In the genomic region with DNA sequence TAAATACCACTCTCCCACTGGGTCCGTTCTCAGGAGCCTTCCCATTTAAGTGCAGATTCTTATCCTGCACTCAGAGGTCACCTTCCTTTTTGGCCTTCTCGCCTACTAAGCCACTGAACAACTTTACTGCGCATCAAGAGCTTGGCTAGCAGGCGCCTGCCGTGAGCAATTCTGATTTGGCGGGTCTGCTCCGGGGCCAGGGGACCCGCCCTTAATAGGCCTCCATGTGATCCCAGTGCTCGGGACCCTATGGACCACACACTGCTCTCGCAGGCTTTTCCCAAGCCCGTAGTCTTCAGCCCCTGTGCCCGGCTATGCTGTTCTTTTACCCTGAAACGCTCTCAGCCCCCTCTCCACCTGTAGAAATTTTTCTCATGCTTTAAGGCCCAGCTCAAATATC, we compare ENCODE assay signal across 26 cellular contexts. TPM values are rescaled to one million over a fixed set of nuclear protein-coding genes. Genes with fewer than 3 reads are reported as not detected.
DNase-seq lines count a peak whose midpoint lies in the region; ATAC-seq and TF ChIP-seq lines count a peak whose summit lies in the region.
"Had no signal": no experiment of that assay in that cellular context is flagged by ENCODE, and none has a peak within 500 bp of the region (broad histone marks: within the 10 kb centered on the region; RNA-seq: fewer than 3 reads in every experiment).

No MANE protein-coding gene starts in this region.

- no peaks in the 10 kb centered on the region for H3K9me3 ChIP-seq in ES-I3 (ENCODE audit: control insufficient read depth, insufficient read depth, low read length)
- H3K9me3 ChIP-seq in iPS-18a (ENCODE audit: control insufficient read depth, low read depth, low read length), result no peaks in the 10 kb centered on the region
- no peaks in the 10 kb centered on the region for H3K9me3 ChIP-seq in neural progenitor cell (ENCODE audit: low read depth)
- H3K9me3 ChIP-seq: ascending aorta, vagina had no signal

- peaks cover 12% of the 10 kb centered on the region for H3K4me1 Mint-ChIP-seq in neural progenitor cell

- DNase-seq in NCI-H2227 (lab: John Stamatoyannopoulos, UW; ENCODE audit: unreplicated experiment) (peak; percentile 31), neural progenitor cell (ENCODE audit: low spot score) (peak; percentile 77), DMS 273 treated with DMSO at 0.1 percent for 48 hours (lab: John Stamatoyannopoulos, UW) (no peak), NCI-H1417 (lab: John Stamatoyannopoulos, UW) (no peak)
- DNase-seq in activated naive CD4-positive, alpha-beta T cell treated with anti-CD3 and anti-CD28 coated beads, Interleukin-2, amount 50 U/mL, for 72 hours (ENCODE audit: low spot score in 2 of 2), result no peak
- DNase-seq: activated CD4-positive, alpha-beta T cell treated with anti-CD3 and anti-CD28 coated beads, Interleukin-2, amount 10 ng/mL, durations not matched to agents 24 days and 14 days; activated CD8-positive, alpha-beta memory T cell treated with anti-CD3 and anti-CD28 coated beads, Interleukin-2, amount 10 ng/mL, durations not matched to agents 7 days and 5 days; C1 segment of cervical spinal cord; cerebellar nuclear complex; foreskin keratinocyte; hippocampal formation; Karpas-422; left cardiac atrium; NCI-H1694 treated with DMSO at 0.1 percent for 48 hours; PC-3; SHP77 treated with DMSO at 0.1 percent for 48 hours had no signal

- H3K27ac ChIP-seq in iPS-18a (ENCODE audit: low read length) (no peak overlapping the region), neural progenitor cell (no peak overlapping the region)
- H3K27ac ChIP-seq: ascending aorta, foreskin keratinocyte, vagina had no signal

- H3K36me3 ChIP-seq in ES-I3 (ENCODE audit: insufficient read depth, low read length) (no peaks in the 10 kb centered on the region), iPS-18a (ENCODE audit: control insufficient read depth, low read depth, low read length) (no peaks in the 10 kb centered on the region), neural progenitor cell (no peaks in the 10 kb centered on the region)
- H3K36me3 ChIP-seq: ascending aorta, vagina had no signal

- peaks cover 98% of the 10 kb centered on the region for H3K79me2 ChIP-seq in neural progenitor cell (ENCODE audit: low read depth)

- H3K36me3 Mint-ChIP-seq in neural progenitor cell, result peaks cover 10% of the 10 kb centered on the region
- H3K36me3 Mint-ChIP-seq in activated naive CD4-positive, alpha-beta T cell treated with anti-CD3 and anti-CD28 coated beads, Interleukin-2, amount 50 U/mL, for 72 hours, result no peaks in the 10 kb centered on the region
- H3K36me3 Mint-ChIP-seq: activated CD8-positive, alpha-beta memory T cell treated with anti-CD3 and anti-CD28 coated beads, Interleukin-2, amount 10 ng/mL, durations not matched to agents 7 days and 5 days; stimulated activated effector memory CD8-positive, alpha-beta T cell treated with anti-CD3 and anti-CD28 coated beads, Interleukin-12 subunit alpha, Interleukin-12 subunit beta, amount 100 ng/mL, for 72 hours had no signal

- TF ChIP-seq CTCF in neural progenitor cell (IDR thresholded peaks at IDR 0.05), result no peak

- H3F3A ChIP-seq in neural progenitor cell (ENCODE audit: low read depth), result peaks cover 24% of the 10 kb centered on the region

- H3K4me1 ChIP-seq in ES-I3 (ENCODE audit: insufficient read depth, low read length) (peaks cover 39% of the 10 kb centered on the region), iPS-18a (ENCODE audit: control insufficient read depth, low read depth, low read length) (peaks cover 40% of the 10 kb centered on the region), neural progenitor cell (peaks cover 32% of the 10 kb centered on the region)
- H3K4me1 ChIP-seq: ascending aorta, foreskin keratinocyte had no signal

- H3K9ac ChIP-seq in ES-I3 (ENCODE audit: low read depth, low read length) (peak overlapping the region; percentile 56; the same call in 1 of the 2 replicates), iPS-18a (ENCODE audit: low read length) (peak overlapping the region; percentile 16), neural progenitor cell (no peak overlapping the region)

- H3K4me3 Mint-ChIP-seq in neural progenitor cell, result no peak overlapping the region
- H3K4me3 Mint-ChIP-seq: activated CD4-positive, alpha-beta T cell treated with anti-CD3 and anti-CD28 coated beads, Interleukin-2, amount 10 ng/mL, durations not matched to agents 24 days and 14 days; activated CD8-positive, alpha-beta memory T cell treated with anti-CD3 and anti-CD28 coated beads, Interleukin-2, amount 10 ng/mL, durations not matched to agents 7 days and 5 days; activated naive CD4-positive, alpha-beta T cell treated with anti-CD3 and anti-CD28 coated beads, Interleukin-2, amount 50 U/mL, for 24 hours; activated T-helper 1 cell treated with anti-CD3 and anti-CD28 coated beads, Interleukin-12 subunit alpha, Interleukin-12 subunit beta, Interleukin-2, Interleukin-4 antibody, amounts not matched to agents 30 ng/mL and 10 ng/mL and 1 ng/mL, durations not matched to agents 14 hours and 24 hours and 36 hours; nephron; stimulated activated effector memory CD8-positive, alpha-beta T cell treated with anti-CD3 and anti-CD28 coated beads, Interleukin-12 subunit alpha, Interleukin-12 subunit beta, amount 100 ng/mL, for 72 hours had no signal

- no peak overlapping the region for H2AFZ ChIP-seq in neural progenitor cell (replicated peaks)

- H3K4me3 ChIP-seq in iPS-18a (ENCODE audit: low read length), result peak overlapping the region; percentile 55
- peak overlapping the region; percentile 30 for H3K4me3 ChIP-seq in neural progenitor cell
- H3K4me3 ChIP-seq: ascending aorta, vagina had no signal

- peak overlapping the region; percentile 69 for H3K4me2 ChIP-seq in neural progenitor cell

- H3K27ac Mint-ChIP-seq in neural progenitor cell, result no peak overlapping the region
- H3K27ac Mint-ChIP-seq in activated naive CD4-positive, alpha-beta T cell treated with anti-CD3 and anti-CD28 coated beads, Interleukin-2, amount 50 U/mL, for 72 hours, result no peak overlapping the region
- H3K27ac Mint-ChIP-seq: activated CD4-positive, alpha-beta T cell treated with anti-CD3 and anti-CD28 coated beads, Interleukin-2, amount 10 ng/mL, durations not matched to agents 24 days and 14 days; activated CD8-positive, alpha-beta memory T cell treated with anti-CD3 and anti-CD28 coated beads, Interleukin-2, amount 10 ng/mL, durations not matched to agents 7 days and 5 days; activated naive CD4-positive, alpha-beta T cell treated with anti-CD3 and anti-CD28 coated beads, Interleukin-2, amount 50 U/mL, for 24 hours; activated T-helper 1 cell treated with anti-CD3 and anti-CD28 coated beads, Interleukin-12 subunit alpha, Interleukin-12 subunit beta, Interleukin-2, Interleukin-4 antibody, amounts not matched to agents 30 ng/mL and 10 ng/mL and 1 ng/mL, durations not matched to agents 14 hours and 24 hours and 36 hours; nephron; stimulated activated effector memory CD8-positive, alpha-beta T cell treated with anti-CD3 and anti-CD28 coated beads, Interleukin-12 subunit alpha, Interleukin-12 subunit beta, amount 100 ng/mL, for 72 hours had no signal

- peaks cover 77% of the 10 kb centered on the region for H3K27me3 ChIP-seq in iPS-18a (ENCODE audit: control insufficient read depth, insufficient read depth, low read length)
- no peaks in the 10 kb centered on the region for H3K27me3 ChIP-seq in neural progenitor cell
- H3K27me3 ChIP-seq: ascending aorta, vagina had no signal

- H3K9me3 Mint-ChIP-seq in neural progenitor cell, result no peaks in the 10 kb centered on the region
- H3K9me3 Mint-ChIP-seq in activated naive CD4-positive, alpha-beta T cell treated with anti-CD3 and anti-CD28 coated beads, Interleukin-2, amount 50 U/mL, for 72 hours, result no peaks in the 10 kb centered on the region
- H3K9me3 Mint-ChIP-seq: activated CD4-positive, alpha-beta T cell treated with anti-CD3 and anti-CD28 coated beads, Interleukin-2, amount 10 ng/mL, durations not matched to agents 24 days and 14 days; activated naive CD4-positive, alpha-beta T cell treated with anti-CD3 and anti-CD28 coated beads, Interleukin-2, amount 50 U/mL, for 24 hours; activated T-helper 1 cell treated with anti-CD3 and anti-CD28 coated beads, Interleukin-12 subunit alpha, Interleukin-12 subunit beta, Interleukin-2, Interleukin-4 antibody, amounts not matched to agents 30 ng/mL and 10 ng/mL and 1 ng/mL, durations not matched to agents 14 hours and 24 hours and 36 hours; nephron; stimulated activated effector memory CD8-positive, alpha-beta T cell treated with anti-CD3 and anti-CD28 coated beads, Interleukin-12 subunit alpha, Interleukin-12 subunit beta, amount 100 ng/mL, for 72 hours had no signal

- peaks cover 97% of the 10 kb centered on the region for H4K20me1 ChIP-seq in neural progenitor cell (ENCODE audit: low read depth)

- ATAC-seq in activated naive CD4-positive, alpha-beta T cell treated with anti-CD3 and anti-CD28 coated beads, Interleukin-2, amount 50 U/mL, for 72 hours, result no peak
- ATAC-seq in HG03097 (IDR thresholded peaks at IDR 0.05; ENCODE audit: low FRiP score, unreplicated experiment), result no peak
- ATAC-seq: activated CD8-positive, alpha-beta memory T cell treated with anti-CD3 and anti-CD28 coated beads, Interleukin-2, amount 10 ng/mL, durations not matched to agents 7 days and 5 days; foreskin keratinocyte; HCT116; PC-3; stimulated activated effector memory CD8-positive, alpha-beta T cell treated with anti-CD3 and anti-CD28 coated beads, Interleukin-12 subunit alpha, Interleukin-12 subunit beta, amount 100 ng/mL, for 72 hours had no signal

- no peaks in the 10 kb centered on the region for H3K27me3 Mint-ChIP-seq in neural progenitor cell (ENCODE audit: insufficient read depth, low read depth)
- H3K27me3 Mint-ChIP-seq: activated naive CD4-positive, alpha-beta T cell treated with anti-CD3 and anti-CD28 coated beads, Interleukin-2, amount 50 U/mL, for 24 hours had no signal

RNA-seq across cellular contexts. Expression of a gene that starts 45.1 kb away (rescaled TPM):
- total RNA-seq in neural progenitor cell (ENCODE audit: low replicate concordance), result 48.7 and 61.1 TPM in 2 replicates
- 10 to 100 TPM; 24.8 to 34.3 TPM for total RNA-seq in activated naive CD4-positive, alpha-beta T cell treated with anti-CD3 and anti-CD28 coated beads, Interleukin-2, amount 50 U/mL, for 72 hours

Comparison
In these comparisons a context has a peak if more than half of its experiments do, and no peak if none do; other contexts are left out.
1. DNase-seq: peak in NCI-H2227 (single experiment) and neural progenitor cell (single experiment); none in activated naive CD4-positive, alpha-beta T cell treated with anti-CD3 and anti-CD28 coated beads, Interleukin-2, amount 50 U/mL, for 72 hours (0 of 2), DMS 273 treated with DMSO at 0.1 percent for 48 hours (single experiment) and NCI-H1417 (0 of 3).